ENCODE assay signal across 8 cellular contexts in the genomic region with DNA sequence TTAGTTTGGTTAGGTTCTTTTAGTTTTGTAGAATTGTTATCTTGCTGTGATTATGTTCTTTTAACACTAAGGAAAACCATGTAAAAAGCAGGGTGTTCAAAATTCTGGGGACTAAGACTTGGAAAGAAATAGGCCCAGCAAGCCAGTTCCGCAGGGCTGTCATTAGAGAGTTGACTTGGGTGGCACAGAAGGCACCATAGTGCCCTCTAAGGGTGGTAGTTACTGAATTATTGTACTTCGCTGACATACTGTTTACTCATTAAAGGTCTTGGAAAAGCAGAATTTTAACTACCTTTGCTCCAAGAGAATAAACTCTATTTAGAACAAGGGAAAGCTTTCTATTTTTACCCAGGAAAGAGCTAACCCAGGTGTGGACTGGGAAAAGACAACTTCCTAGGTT.
DNase-seq lines count a peak whose midpoint lies in the region; ATAC-seq and TF ChIP-seq lines count a peak whose summit lies in the region.

No MANE protein-coding gene starts in this region.

- no peak overlapping the region for H3K27ac ChIP-seq in adrenal gland

- no peak overlapping the region for H3K4me3 ChIP-seq in adrenal gland

- POLR2A ChIA-PET in activated CD4-positive, alpha-beta T cell treated with anti-CD3 and anti-CD28 coated beads for 36 hours (lab: Charles Lee), result no interaction called here

- H3K36me3 Mint-ChIP-seq in activated CD4-positive, alpha-beta T cell treated with anti-CD3 and anti-CD28 coated beads for 36 hours (ENCODE audit: low read depth), result no peaks in the 10 kb centered on the region

- CTCF ChIA-PET in activated CD4-positive, alpha-beta T cell treated with anti-CD3 and anti-CD28 coated beads for 36 hours (lab: Charles Lee), result interaction anchor here (1.4 to 1.8 kb wide), 2 partner anchors 210 to 212 kb away, joined by 5 to 6 read pairs; no protein-coding TSS in a partner anchor

- H3K9me3 ChIP-seq in adrenal gland (replicated peaks in 1 of 3), result no peaks in the 10 kb centered on the region

- H3K4me1 ChIP-seq in adrenal gland (replicated peaks in 1 of 2), result no peaks in the 10 kb centered on the region

- ATAC-seq in activated CD4-positive, alpha-beta T cell treated with anti-CD3 and anti-CD28 coated beads for 36 hours, result peak; percentile 47
- ATAC-seq in HG03159 (IDR thresholded peaks at IDR 0.05; ENCODE audit: unreplicated experiment) (peak; percentile 66), HG03521 (IDR thresholded peaks at IDR 0.05; ENCODE audit: unreplicated experiment) (no peak), HG03460 (IDR thresholded peaks at IDR 0.05; ENCODE audit: unreplicated experiment) (no peak)

- no peaks in the 10 kb centered on the region for H3K27me3 ChIP-seq in adrenal gland

- TF ChIP-seq POLR2A in adrenal gland (IDR thresholded peaks at IDR 0.05), result no peak

- no peak overlapping the region for H3K27ac Mint-ChIP-seq in activated CD4-positive, alpha-beta T cell treated with anti-CD3 and anti-CD28 coated beads for 36 hours

- peak; percentile 29 to 61 (median 56) for TF ChIP-seq CTCF in adrenal gland (IDR thresholded peaks at IDR 0.05)

- WGBS in adrenal gland, 4 donors, result 41 to 58% (median 45%) methylated on average over 2 of the region's 2 CpGs

- no peaks in the 10 kb centered on the region for H3K36me3 ChIP-seq in adrenal gland (replicated peaks in 1 of 2)

- peaks cover 3% of the 10 kb centered on the region for H3K4me1 Mint-ChIP-seq in activated CD4-positive, alpha-beta T cell treated with anti-CD3 and anti-CD28 coated beads for 36 hours

- peaks cover 5% of the 10 kb centered on the region for H3K27me3 Mint-ChIP-seq in activated CD4-positive, alpha-beta T cell treated with anti-CD3 and anti-CD28 coated beads for 36 hours

- no peak overlapping the region for H3K4me3 Mint-ChIP-seq in activated CD4-positive, alpha-beta T cell treated with anti-CD3 and anti-CD28 coated beads for 36 hours

- peak; percentile 26 for DNase-seq in activated CD4-positive, alpha-beta T cell treated with anti-CD3 and anti-CD28 coated beads for 36 hours
- DNase-seq in activated CD4-positive, alpha-beta T cell treated with anti-CD3 and anti-CD28 coated beads, Interleukin-2, amount 50 U/mL, for 4 hours, result no peak
- DNase-seq in adrenal gland, result peak in 6 of 7 donors; percentile 25 to 69 (median 44)
- peak; percentile 7 for DNase-seq in kidney glomerular epithelial cell (lab: John Stamatoyannopoulos, UW)
- no peak for DNase-seq in NCI-H187 (lab: John Stamatoyannopoulos, UW)

- H3K9me3 Mint-ChIP-seq in activated CD4-positive, alpha-beta T cell treated with anti-CD3 and anti-CD28 coated beads for 36 hours (ENCODE audit: low read depth), result no peaks in the 10 kb centered on the region

- intact Hi-C loops in activated CD4-positive, alpha-beta T cell treated with anti-CD3 and anti-CD28 coated beads for 36 hours (cut with DNase I, micrococcal nuclease), result loop anchor here (1.0 to 5.0 kb wide), 5 partner anchors 73 to 368 kb away; no protein-coding TSS in a partner anchor
- intact Hi-C loops in adrenal gland (cut with DNase I), result loop anchor here (5.0 to 10.0 kb wide), 2 partner anchors 169 to 208 kb away; no protein-coding TSS in a partner anchor

Comparison
In these comparisons a context has a peak if more than half of its experiments do, and no peak if none do; other contexts are left out.
1. DNase-seq: peak in activated CD4-positive, alpha-beta T cell treated with anti-CD3 and anti-CD28 coated beads for 36 hours (single experiment), adrenal gland (6 of 7) and kidney glomerular epithelial cell (single experiment); none in activated CD4-positive, alpha-beta T cell treated with anti-CD3 and anti-CD28 coated beads, Interleukin-2, amount 50 U/mL, for 4 hours (0 of 2) and NCI-H187 (0 of 2).
2. ATAC-seq: peak in activated CD4-positive, alpha-beta T cell treated with anti-CD3 and anti-CD28 coated beads for 36 hours (single experiment) and HG03159 (single experiment); none in HG03521 (single experiment) and HG03460 (single experiment).